In genomic region chr19:45413497-45413896, GRCh38 we compare ENCODE assay signal across 22 cellular contexts.
"Had no signal": no experiment of that assay in that cellular context is flagged by ENCODE, and none has a peak within 500 bp of the region (broad histone marks: within the 10 kb centered on the region; RNA-seq: fewer than 3 reads in every experiment).

No MANE protein-coding gene starts in this region.

- H3K27ac Mint-ChIP-seq: activated CD4-positive, alpha-beta memory T cell treated with anti-CD3 and anti-CD28 coated beads for 36 hours; activated naive CD4-positive, alpha-beta T cell treated with anti-CD3 and anti-CD28 coated beads for 36 hours; naive B cell had no signal

- H3K4me1 ChIP-seq: body of pancreas, gastrocnemius medialis, tibial artery had no signal

- H3K4me3 ChIP-seq: body of pancreas, gastrocnemius medialis, mucosa of descending colon, smooth muscle cell, tibial artery had no signal

- H3K9me3 ChIP-seq: body of pancreas, gastrocnemius medialis, mucosa of descending colon, tibial artery had no signal

- H3K27ac ChIP-seq: body of pancreas, gastrocnemius medialis, tibial artery had no signal

- H3K4me3 Mint-ChIP-seq: activated CD4-positive, alpha-beta memory T cell treated with anti-CD3 and anti-CD28 coated beads for 36 hours; activated naive CD4-positive, alpha-beta T cell treated with anti-CD3 and anti-CD28 coated beads for 36 hours; naive B cell; neural crest cell had no signal

- H3K27me3 ChIP-seq: body of pancreas, gastrocnemius medialis, tibial artery had no signal

- H3K9me3 Mint-ChIP-seq: activated CD4-positive, alpha-beta memory T cell treated with anti-CD3 and anti-CD28 coated beads for 36 hours; activated naive CD4-positive, alpha-beta T cell treated with anti-CD3 and anti-CD28 coated beads for 36 hours; naive B cell; neural crest cell had no signal

- H3K27me3 Mint-ChIP-seq: activated CD4-positive, alpha-beta memory T cell treated with anti-CD3 and anti-CD28 coated beads for 36 hours; naive B cell had no signal

- H3K4me2 ChIP-seq: smooth muscle cell had no signal

- ATAC-seq: body of pancreas, esophagus mucosa, gastrocnemius medialis, mucosa of descending colon, sciatic nerve had no signal

- DNase-seq: activated CD4-positive, alpha-beta memory T cell treated with anti-CD3 and anti-CD28 coated beads for 36 hours; activated CD4-positive, alpha-beta T cell treated with anti-CD3 and anti-CD28 coated beads for 48 hours; activated naive CD4-positive, alpha-beta T cell treated with anti-CD3 and anti-CD28 coated beads for 36 hours; activated T-cell treated with anti-CD3 and anti-CD28 coated beads, Interleukin-2, amount 50 U/mL, for 48 hours; body of pancreas; caudate nucleus; dermis blood vessel endothelial cell; effector CD8-positive, alpha-beta T cell; gastrocnemius medialis; hippocampal formation; mesenchymal stem cell; mucosa of descending colon; naive B cell; stimulated activated CD4-positive, alpha-beta T cell treated with anti-CD3 and anti-CD28 coated beads, Interleukin-2, amount 100 ng/mL, for 48 hours; stimulated activated naive CD4-positive, alpha-beta T cell treated with Interleukin-2 at 50 U/mL for 16 hours; substantia nigra; T-helper 2 cell; tibial artery had no signal
